In the genomic region with DNA sequence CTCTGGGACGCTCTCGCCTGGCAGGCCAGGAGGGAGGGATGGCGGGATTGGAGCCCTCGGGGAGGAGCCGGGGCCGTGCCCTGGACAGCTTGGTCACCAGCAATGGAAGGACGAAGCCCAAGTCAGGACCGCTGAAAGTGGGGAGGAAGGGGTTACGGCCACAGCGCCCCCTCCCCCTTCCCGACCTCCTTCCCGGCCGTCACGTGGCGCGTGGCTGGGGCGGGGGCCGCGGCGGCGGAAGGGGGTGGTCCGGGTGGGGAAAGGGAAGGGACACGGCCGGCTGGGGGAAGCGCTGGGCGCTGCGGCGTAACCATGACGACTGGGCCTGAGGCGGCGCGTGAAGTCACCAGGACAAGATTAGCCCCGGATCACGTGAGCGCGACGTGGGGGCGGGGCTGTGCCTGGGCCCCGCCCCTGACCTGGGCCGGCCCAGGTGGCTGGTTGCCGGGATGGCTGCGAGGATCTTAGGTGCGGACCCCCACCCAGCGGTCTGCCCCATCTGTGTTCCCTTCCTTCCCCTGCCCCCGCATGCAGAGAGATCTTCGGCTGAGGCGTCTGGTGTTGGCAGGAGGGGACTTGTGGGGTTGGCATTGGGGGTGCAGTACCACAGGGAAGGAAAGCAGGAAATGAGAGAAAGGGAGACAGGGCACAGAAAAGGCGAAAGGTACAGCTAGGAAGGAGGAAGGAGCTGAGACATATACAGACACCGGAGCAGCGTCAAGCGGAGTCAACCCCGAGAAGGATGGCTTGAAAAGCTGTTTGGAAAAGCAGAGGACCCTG, we compare ENCODE assay signal across 1 cellular context.
TF ChIP-seq lines count a peak whose summit lies in the region.

No MANE protein-coding gene starts in this region.

TF ChIP-seq in PFSK-1, 5 proteins besides CTCF, POLR2A, EP300 and RAD21 (continued from another document):
- TF ChIP-seq, protein P1, sequence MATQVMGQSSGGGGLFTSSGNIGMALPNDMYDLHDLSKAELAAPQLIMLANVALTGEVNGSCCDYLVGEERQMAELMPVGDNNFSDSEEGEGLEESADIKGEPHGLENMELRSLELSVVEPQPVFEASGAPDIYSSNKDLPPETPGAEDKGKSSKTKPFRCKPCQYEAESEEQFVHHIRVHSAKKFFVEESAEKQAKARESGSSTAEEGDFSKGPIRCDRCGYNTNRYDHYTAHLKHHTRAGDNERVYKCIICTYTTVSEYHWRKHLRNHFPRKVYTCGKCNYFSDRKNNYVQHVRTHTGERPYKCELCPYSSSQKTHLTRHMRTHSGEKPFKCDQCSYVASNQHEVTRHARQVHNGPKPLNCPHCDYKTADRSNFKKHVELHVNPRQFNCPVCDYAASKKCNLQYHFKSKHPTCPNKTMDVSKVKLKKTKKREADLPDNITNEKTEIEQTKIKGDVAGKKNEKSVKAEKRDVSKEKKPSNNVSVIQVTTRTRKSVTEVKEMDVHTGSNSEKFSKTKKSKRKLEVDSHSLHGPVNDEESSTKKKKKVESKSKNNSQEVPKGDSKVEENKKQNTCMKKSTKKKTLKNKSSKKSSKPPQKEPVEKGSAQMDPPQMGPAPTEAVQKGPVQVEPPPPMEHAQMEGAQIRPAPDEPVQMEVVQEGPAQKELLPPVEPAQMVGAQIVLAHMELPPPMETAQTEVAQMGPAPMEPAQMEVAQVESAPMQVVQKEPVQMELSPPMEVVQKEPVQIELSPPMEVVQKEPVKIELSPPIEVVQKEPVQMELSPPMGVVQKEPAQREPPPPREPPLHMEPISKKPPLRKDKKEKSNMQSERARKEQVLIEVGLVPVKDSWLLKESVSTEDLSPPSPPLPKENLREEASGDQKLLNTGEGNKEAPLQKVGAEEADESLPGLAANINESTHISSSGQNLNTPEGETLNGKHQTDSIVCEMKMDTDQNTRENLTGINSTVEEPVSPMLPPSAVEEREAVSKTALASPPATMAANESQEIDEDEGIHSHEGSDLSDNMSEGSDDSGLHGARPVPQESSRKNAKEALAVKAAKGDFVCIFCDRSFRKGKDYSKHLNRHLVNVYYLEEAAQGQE (IDR thresholded peaks at IDR 0.05; ENCODE audit: insufficient read depth in 1 of 2, low read depth in 2 of 2, low read length in 2 of 2), result no peak
TF ChIP-seq in PFSK-1: peak in this region for 3.
